ENCODE assay signal across 17 cellular contexts in the genomic region with DNA sequence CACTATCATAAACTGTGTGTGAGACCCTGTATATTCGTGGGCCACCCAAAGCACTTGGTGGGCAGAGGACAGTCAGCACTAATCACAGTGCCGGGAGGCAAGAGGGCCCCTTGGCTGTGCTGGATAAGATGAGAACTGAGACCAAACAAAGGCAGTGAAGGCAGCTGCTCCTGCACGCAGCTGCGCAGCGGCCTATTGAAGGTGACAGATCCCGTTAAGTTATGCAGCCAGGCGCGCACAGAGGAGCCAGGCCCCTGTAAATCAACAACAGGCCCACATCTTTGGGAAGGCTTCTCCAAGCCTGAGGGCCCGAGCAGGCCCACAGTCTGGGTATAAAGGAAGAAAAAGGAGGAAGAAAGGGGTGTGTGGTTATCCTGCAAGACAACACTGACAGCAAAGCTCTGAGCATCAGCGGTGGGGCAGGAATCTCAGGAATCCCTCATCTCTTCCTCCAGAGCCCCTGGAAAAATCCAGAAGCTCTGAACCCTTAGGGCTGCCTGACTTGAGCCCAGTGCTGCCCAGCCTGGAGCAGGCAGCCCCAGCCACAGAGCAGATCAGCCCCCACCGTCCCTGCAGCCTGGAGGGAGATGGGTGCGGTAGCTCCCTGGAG.
DNase-seq lines count a peak whose midpoint lies in the region; ATAC-seq and TF ChIP-seq lines count a peak whose summit lies in the region.
"Had no signal": no experiment of that assay in that cellular context is flagged by ENCODE, and none has a peak within 500 bp of the region (broad histone marks: within the 10 kb centered on the region; RNA-seq: fewer than 3 reads in every experiment).

No MANE protein-coding gene starts in this region.

- DNase-seq in SK-N-SH, result peak; percentile 45
- DNase-seq in WTC11 (ENCODE audit: low spot score), result no peak
- DNase-seq in mesendoderm, result peak; percentile 62
- DNase-seq in NCI-H446 (lab: John Stamatoyannopoulos, UW), result no peak
- no peak for DNase-seq in activated CD4-positive, alpha-beta T cell treated with anti-CD3 and anti-CD28 coated beads for 1 hour
- no peak for DNase-seq in activated CD4-positive, CD25-positive, alpha-beta regulatory T cell (lab: John Stamatoyannopoulos, UW)
- DNase-seq in Ammon's horn (ENCODE audit: low spot score), result no peak
- DNase-seq: GF-D8; lower lobe of right lung; right lobe of liver; stimulated activated CD4-positive, alpha-beta T cell treated with anti-CD3 and anti-CD28 coated beads, Interleukin-4, amount 100 ng/mL, for 1 hour; T-helper 1 cell had no signal

- no peaks in the 10 kb centered on the region for H3K9me2 ChIP-seq in SK-N-SH

- CTCF ChIA-PET in SK-N-SH (lab: Yijun Ruan, JAX), result interaction anchor here (0.6 to 2.4 kb wide), 9 partner anchors 9 to 539 kb away, joined by 3 to 8 read pairs (median 3); no protein-coding TSS in a partner anchor
- CTCF ChIA-PET in WTC11 (lab: Charles Lee), result interaction anchor here (0.7 to 1.9 kb wide), 5 partner anchors 8 to 1022 kb away, joined by 3 to 6 read pairs (median 3); no protein-coding TSS in a partner anchor

- H3K4me2 ChIP-seq in SK-N-SH (no peak overlapping the region), mesendoderm (ENCODE audit: low read length) (no peak overlapping the region)
- H3K4me2 ChIP-seq: A549 had no signal

- no peak overlapping the region for H3K56ac ChIP-seq in mesendoderm (ENCODE audit: low read length)

- H3K36me3 Mint-ChIP-seq in WTC11, result peaks cover 11% of the 10 kb centered on the region
- H3K36me3 Mint-ChIP-seq: activated naive CD4-positive, alpha-beta T cell treated with anti-CD3 and anti-CD28 coated beads, Interleukin-2, amount 50 U/mL, for 72 hours; natural killer cell treated with Interleukin-12 subunit alpha and Interleukin-12 subunit beta and Interleukin-15 and Interleukin-18, amount 100 ng/mL, for 72 hours had no signal

- H3K27ac Mint-ChIP-seq in WTC11, result no peak overlapping the region
- H3K27ac Mint-ChIP-seq: natural killer cell treated with Interleukin-12 subunit alpha and Interleukin-12 subunit beta and Interleukin-15 and Interleukin-18, amount 100 ng/mL, for 72 hours had no signal

- no peak overlapping the region for H3K23ac ChIP-seq in mesendoderm (ENCODE audit: low read length)

- ATAC-seq in SK-N-SH treated with all-trans-retinoic acid at 6 μM for 48 hours (no peak; the same call in 1 of the 3 replicates), WTC11 (peak; percentile 57)
- ATAC-seq: A549; activated naive CD4-positive, alpha-beta T cell treated with anti-CD3 and anti-CD28 coated beads, Interleukin-2, amount 50 U/mL, for 72 hours; natural killer cell treated with Interleukin-12 subunit alpha and Interleukin-12 subunit beta and Interleukin-15 and Interleukin-18, amount 100 ng/mL, for 72 hours had no signal

- no peak overlapping the region for H3K4me3 Mint-ChIP-seq in WTC11
- H3K4me3 Mint-ChIP-seq: natural killer cell treated with Interleukin-12 subunit alpha and Interleukin-12 subunit beta and Interleukin-15 and Interleukin-18, amount 100 ng/mL, for 72 hours had no signal

- no peak overlapping the region for H4K8ac ChIP-seq in mesendoderm (ENCODE audit: low read depth, low read length)

- H3K79me2 ChIP-seq in SK-N-SH (ENCODE audit: insufficient read depth), result no peaks in the 10 kb centered on the region
- H3K79me2 ChIP-seq in mesendoderm (ENCODE audit: control insufficient read depth, insufficient read depth, low read length), result no peaks in the 10 kb centered on the region

- no peak overlapping the region; the same call in 1 of the 2 replicates for H2AFZ ChIP-seq in SK-N-SH (ENCODE audit: low read depth)

- H4K20me1 ChIP-seq in SK-N-SH (ENCODE audit: insufficient read depth), result no peaks in the 10 kb centered on the region

- TF ChIP-seq EP300 in SK-N-SH (IDR thresholded peaks at IDR 0.05; ENCODE audit: borderline replicate concordance in 1 of 2, low read depth in 1 of 2, low read length in 1 of 2), result peak in 1 of 2 experiments; percentile 24; a peak in 1 of 4 replicates

- no peak overlapping the region for H3K18ac ChIP-seq in mesendoderm (ENCODE audit: low read length)

- H2BK5ac ChIP-seq in mesendoderm (ENCODE audit: low read length), result no peak overlapping the region

- H3K36me3 ChIP-seq in SK-N-SH (replicated peaks in 1 of 2; ENCODE audit: control insufficient read depth in 1 of 2, insufficient read depth in 2 of 2, low read length in 1 of 2) (no peaks in the 10 kb centered on the region), mesendoderm (ENCODE audit: control insufficient read depth, insufficient read depth, low read length) (no peaks in the 10 kb centered on the region)
- H3K36me3 ChIP-seq: lower lobe of right lung, right lobe of liver, thoracic aorta had no signal

- H2BK120ac ChIP-seq in mesendoderm (ENCODE audit: low read depth, low read length), result no peak overlapping the region

- no peaks in the 10 kb centered on the region for H3K9me3 ChIP-seq in SK-N-SH
- H3K9me3 ChIP-seq: A549, lower lobe of right lung, right lobe of liver, thoracic aorta had no signal

- no peak overlapping the region for H3K4ac ChIP-seq in mesendoderm (ENCODE audit: low read depth, low read length)

- peaks cover 3 to 21% of the 10 kb centered on the region in 2 experiments; a peak in 2 of 4 replicates for H3K4me1 ChIP-seq in SK-N-SH (ENCODE audit: control insufficient read depth in 1 of 2, insufficient read depth in 2 of 2, low read depth in 1 of 2, low read length in 1 of 2)
- no peaks in the 10 kb centered on the region for H3K4me1 ChIP-seq in mesendoderm (ENCODE audit: control insufficient read depth, low read depth, low read length)
- H3K4me1 ChIP-seq: lower lobe of right lung, right lobe of liver had no signal

- H3K27me3 ChIP-seq in SK-N-SH (ENCODE audit: insufficient read depth) (no peaks in the 10 kb centered on the region), mesendoderm (ENCODE audit: insufficient read depth, low read length, poor library complexity) (no peaks in the 10 kb centered on the region)
- H3K27me3 ChIP-seq: right lobe of liver had no signal

- TF ChIP-seq CTCF in SK-N-SH (IDR thresholded peaks at IDR 0.05) (no peak), WTC11 (IDR thresholded peaks at IDR 0.05) (no peak)

- POLR2A ChIA-PET in SK-N-SH (lab: Yijun Ruan, JAX) (interaction anchor here (1.5 kb wide), 1 partner anchor 990 kb away, joined by 3 read pairs; no protein-coding TSS in a partner anchor), WTC11 (lab: Charles Lee) (no interaction called here)

- no peak overlapping the region for H4K5ac ChIP-seq in mesendoderm (ENCODE audit: low read length)

- H3K27me3 Mint-ChIP-seq in WTC11 (ENCODE audit: low read depth), result 0 out of 2 replicates have a peak, but pooled peaks cover 4% of the 10 kb centered on the region
- H3K27me3 Mint-ChIP-seq: natural killer cell treated with Interleukin-12 subunit alpha and Interleukin-12 subunit beta and Interleukin-15 and Interleukin-18, amount 100 ng/mL, for 72 hours had no signal

- H2AK5ac ChIP-seq in mesendoderm (ENCODE audit: low read length), result no peak overlapping the region

- H3K4me3 ChIP-seq in SK-N-SH (ENCODE audit: low read depth in 2 of 2, low read length in 1 of 2) (no peak overlapping the region), mesendoderm (ENCODE audit: low read length) (no peak overlapping the region)
- H3K4me3 ChIP-seq: A549, lower lobe of right lung, right lobe of liver, thoracic aorta had no signal

- peak overlapping the region in 1 of 2 experiments; percentile 54; a peak in 2 of 4 replicates for H3K27ac ChIP-seq in SK-N-SH (ENCODE audit: low read depth in 2 of 2, low read length in 1 of 2)
- H3K27ac ChIP-seq in mesendoderm (ENCODE audit: low read depth, low read length), result no peak overlapping the region
- H3K27ac ChIP-seq: A549, lower lobe of right lung, right lobe of liver, thoracic aorta had no signal

- 83% methylated on average over 6 of the region's 12 CpGs for WGBS in SK-N-SH (ENCODE audit: low lambda C conversion rate)
- no CpG with 5 or more reads among the region's 12 CpGs for WGBS in mesendoderm (ENCODE audit: extremely low coverage, insufficient coverage, low lambda C conversion rate)

- no peak overlapping the region for H3K9ac ChIP-seq in SK-N-SH
- H3K9ac ChIP-seq in mesendoderm (ENCODE audit: low read length), result no peak overlapping the region

- H3K4me1 Mint-ChIP-seq in WTC11, result peaks cover 9% of the 10 kb centered on the region

- H3F3A ChIP-seq in SK-N-SH (replicated peaks; ENCODE audit: insufficient read depth), result peaks cover 10% of the 10 kb centered on the region

- peaks cover 9% of the 10 kb centered on the region for H3K9me3 Mint-ChIP-seq in WTC11
- H3K9me3 Mint-ChIP-seq: activated naive CD4-positive, alpha-beta T cell treated with anti-CD3 and anti-CD28 coated beads, Interleukin-2, amount 50 U/mL, for 72 hours; natural killer cell treated with Interleukin-12 subunit alpha and Interleukin-12 subunit beta and Interleukin-15 and Interleukin-18, amount 100 ng/mL, for 72 hours had no signal

- H3K79me1 ChIP-seq in mesendoderm (ENCODE audit: low read length), result no peaks in the 10 kb centered on the region

- H2BK15ac ChIP-seq in mesendoderm (replicated peaks; ENCODE audit: low read depth), result no peak overlapping the region

- no peak for TF ChIP-seq RAD21 in SK-N-SH (IDR thresholded peaks at IDR 0.05; ENCODE audit: low read length)

TF ChIP-seq in SK-N-SH, 30 proteins besides CTCF, POLR2A, EP300 and RAD21 (continues in another document):
- TF ChIP-seq JUND (IDR thresholded peaks at IDR 0.05) (no peak), TCF12 (IDR thresholded peaks at IDR 0.05) (no peak), EZH2phosphoT487 (IDR thresholded peaks at IDR 0.05; ENCODE audit: borderline replicate concordance, low read depth) (no peak), GATA2 (CRISPR knock-in tag; IDR thresholded peaks at IDR 0.05) (no peak)

TF ChIP-seq in WTC11, 78 proteins besides CTCF, POLR2A, EP300 and RAD21:
- TF ChIP-seq SMAD3 (CRISPR knock-in tag; IDR thresholded peaks at IDR 0.05; ENCODE audit: borderline replicate concordance) (no peak), ETV6 (CRISPR knock-in tag; IDR thresholded peaks at IDR 0.05) (no peak), ATF3 (CRISPR knock-in tag; conservative IDR thresholded peaks at IDR 0.05) (no peak), CBFB (CRISPR knock-in tag; IDR thresholded peaks at IDR 0.05; ENCODE audit: low read depth) (no peak), ZNF138 (CRISPR knock-in tag; conservative IDR thresholded peaks at IDR 0.05) (no peak), NR2C2 (CRISPR knock-in tag; IDR thresholded peaks at IDR 0.05) (no peak), MXD4 (CRISPR knock-in tag; IDR thresholded peaks at IDR 0.05; ENCODE audit: borderline replicate concordance) (no peak)

Comparison
In these comparisons a context has a peak if more than half of its experiments do, and no peak if none do; other contexts are left out.
1. DNase-seq: peak in SK-N-SH (single experiment) and mesendoderm (single experiment); none in WTC11 (single experiment), NCI-H446 (0 of 2), activated CD4-positive, alpha-beta T cell treated with anti-CD3 and anti-CD28 coated beads for 1 hour (single experiment), activated CD4-positive, CD25-positive, alpha-beta regulatory T cell (0 of 4) and Ammon's horn (single experiment).